2 cellular contexts compared by ENCODE assay signal in genomic region chr10:47309403-47310089, GRCh38.
TF ChIP-seq lines count a peak whose summit lies in the region.

No MANE protein-coding gene starts in this region.

TF ChIP-seq in SK-N-SH, 30 proteins besides CTCF, POLR2A, EP300 and RAD21:
- TF ChIP-seq JUND (IDR thresholded peaks at IDR 0.05) (no peak), CHD2 (IDR thresholded peaks at IDR 0.05; ENCODE audit: low read length, partially characterized antibody) (no peak), RCOR1 (IDR thresholded peaks at IDR 0.05; ENCODE audit: low read length) (no peak), PBX3 (IDR thresholded peaks at IDR 0.05) (no peak)

TF ChIP-seq in SK-N-SH treated with all-trans-retinoic acid at 6 μM for 48 hours, 23 proteins besides CTCF, POLR2A, EP300 and RAD21:
- TF ChIP-seq GLIS3 (CRISPR knock-in tag; IDR thresholded peaks at IDR 0.05) (no peak), PATZ1 (CRISPR knock-in tag; IDR thresholded peaks at IDR 0.05; ENCODE audit: borderline replicate concordance) (no peak), ZFP3 (CRISPR knock-in tag; IDR thresholded peaks at IDR 0.05) (no peak), ZC3H10 (CRISPR knock-in tag; IDR thresholded peaks at IDR 0.05) (no peak), CSDC2 (CRISPR knock-in tag; IDR thresholded peaks at IDR 0.05) (no peak), ZNF565 (CRISPR knock-in tag; conservative IDR thresholded peaks at IDR 0.05; ENCODE audit: low read depth) (no peak)
